Comparison of ENCODE assay signal across 8 cellular contexts in the genomic region with DNA sequence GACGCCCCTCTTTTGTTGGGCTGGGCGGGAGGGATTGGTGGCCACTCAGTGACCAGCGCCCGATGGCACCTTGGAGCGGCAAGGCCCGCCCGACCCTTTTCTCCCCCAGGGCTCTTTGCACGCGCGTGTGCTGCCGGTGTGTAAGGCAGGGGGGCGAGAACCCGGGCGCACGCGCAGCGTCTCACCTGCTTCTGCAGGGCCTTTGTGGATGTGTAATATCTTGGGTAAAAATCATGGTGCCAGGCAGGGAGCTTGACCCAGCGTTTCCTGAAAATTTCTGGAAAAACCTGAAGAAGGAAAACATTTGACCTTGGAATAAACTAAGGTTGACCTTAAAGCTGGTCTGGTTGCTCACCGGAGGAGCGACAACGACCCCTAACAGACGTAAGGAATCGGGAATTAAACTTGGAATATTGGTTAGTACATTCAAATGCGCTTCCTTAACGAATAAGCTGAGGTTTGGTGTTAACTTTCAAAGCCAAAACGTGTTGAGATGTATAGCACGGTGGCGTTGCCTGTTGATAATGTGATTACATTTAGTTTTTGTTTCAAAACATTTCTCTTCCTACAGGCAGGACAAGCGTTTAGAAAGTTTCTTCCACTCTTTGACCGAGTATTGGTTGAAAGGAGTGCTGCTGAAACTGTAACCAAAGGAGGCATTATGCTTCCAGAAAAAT. TPM values are rescaled to one million over a fixed set of nuclear protein-coding genes. Genes with fewer than 3 reads are reported as not detected.
DNase-seq lines count a peak whose midpoint lies in the region; ATAC-seq and TF ChIP-seq lines count a peak whose summit lies in the region.

No MANE protein-coding gene starts in this region.

- intact Hi-C loops in activated CD4-positive, alpha-beta memory T cell treated with anti-CD3 and anti-CD28 coated beads for 36 hours (cut with micrococcal nuclease), result loop anchor here (1.0 to 5.0 kb wide), 9 partner anchors 15 to 1333 kb away; a partner anchor contains a TSS
- intact Hi-C loops in psoas muscle (cut with DNase I), result loop anchor here in 1 of 2 donors (2.0 kb wide), 1 partner anchor 14 kb away; no protein-coding TSS in a partner anchor

- no peaks in the 10 kb centered on the region for H3K9me3 Mint-ChIP-seq in activated CD4-positive, alpha-beta memory T cell treated with anti-CD3 and anti-CD28 coated beads for 36 hours

- H3K36me3 Mint-ChIP-seq in activated CD4-positive, alpha-beta memory T cell treated with anti-CD3 and anti-CD28 coated beads for 36 hours, result peaks cover 78% of the 10 kb centered on the region

- no peaks in the 10 kb centered on the region for H3K27me3 Mint-ChIP-seq in activated CD4-positive, alpha-beta memory T cell treated with anti-CD3 and anti-CD28 coated beads for 36 hours

- CTCF ChIA-PET in activated CD4-positive, alpha-beta memory T cell treated with anti-CD3 and anti-CD28 coated beads for 36 hours (lab: Charles Lee), result interaction anchor here (0.8 to 1.7 kb wide), 4 partner anchors 12 to 212 kb away, joined by 3 to 6 read pairs (median 4); a partner anchor contains a TSS

- H3K9me3 ChIP-seq in psoas muscle, result no peaks in the 10 kb centered on the region

- peaks cover 36% of the 10 kb centered on the region for H3K36me3 ChIP-seq in ACC112 (ENCODE audit: insufficient read depth, low read length)
- H3K36me3 ChIP-seq in psoas muscle (ENCODE audit: insufficient read depth in 1 of 2, low read depth in 1 of 2), result peaks cover 9 to 71% of the 10 kb centered on the region in 2 donors

- peaks cover 41% of the 10 kb centered on the region for H3K4me1 ChIP-seq in ACC112 (ENCODE audit: control insufficient read depth, insufficient read depth, low read length, unreplicated experiment)
- peaks cover 49% of the 10 kb centered on the region for H3K4me1 ChIP-seq in psoas muscle

- peak overlapping the region; percentile 97 for H3K4me3 Mint-ChIP-seq in activated CD4-positive, alpha-beta memory T cell treated with anti-CD3 and anti-CD28 coated beads for 36 hours

- H3K79me2 ChIP-seq in ACC112 (ENCODE audit: control insufficient read depth, insufficient read depth, low read length, unreplicated experiment), result peaks cover 77% of the 10 kb centered on the region

- DNase-seq in activated CD4-positive, alpha-beta memory T cell treated with anti-CD3 and anti-CD28 coated beads for 36 hours, result no peak
- DNase-seq in foreskin melanocyte (peak; percentile 9), psoas muscle (no peak), left lobe of liver (ENCODE audit: low spot score) (no peak), NCI-H1048 (lab: John Stamatoyannopoulos, UW) (no peak)

- ATAC-seq in GM18519 (IDR thresholded peaks at IDR 0.05; ENCODE audit: low FRiP score, unreplicated experiment) (peak; percentile 1), HG03097 (IDR thresholded peaks at IDR 0.05; ENCODE audit: low FRiP score, unreplicated experiment) (peak; percentile 0), psoas muscle (peak; percentile 33 to 47 (median 36)), left lobe of liver (no peak)

- no peaks in the 10 kb centered on the region for H3K27me3 ChIP-seq in ACC112 (ENCODE audit: insufficient read depth, low read length)
- H3K27me3 ChIP-seq in psoas muscle (ENCODE audit: insufficient read depth in 3 of 3, low read length in 2 of 3), result no peaks in the 10 kb centered on the region

- 0% methylated on average over 26 to 30 of the region's 30 CpGs for WGBS in psoas muscle, 3 donors

- no peak for TF ChIP-seq CTCF in psoas muscle (IDR thresholded peaks at IDR 0.05)

- peak overlapping the region; percentile 99 for H3K4me3 ChIP-seq in ACC112 (ENCODE audit: low read depth, low read length)
- peak overlapping the region; percentile 89 for H3K4me3 ChIP-seq in psoas muscle

- peak overlapping the region; percentile 65 for H2AFZ ChIP-seq in ACC112 (ENCODE audit: low read length, unreplicated experiment)

- POLR2A ChIA-PET in activated CD4-positive, alpha-beta memory T cell treated with anti-CD3 and anti-CD28 coated beads for 36 hours (lab: Charles Lee), result interaction anchor here (1.0 to 7.6 kb wide), 9 partner anchors 8 to 573 kb away, joined by 3 to 76 read pairs (median 6); a partner anchor contains a TSS

- H3K4me1 Mint-ChIP-seq in activated CD4-positive, alpha-beta memory T cell treated with anti-CD3 and anti-CD28 coated beads for 36 hours (ENCODE audit: low read depth), result peaks cover 51% of the 10 kb centered on the region

- H3K27ac ChIP-seq in ACC112 (ENCODE audit: low read depth, low read length) (peak overlapping the region; percentile 73), psoas muscle (peak overlapping the region; percentile 97)

- peak overlapping the region; percentile 97 for H3K27ac Mint-ChIP-seq in activated CD4-positive, alpha-beta memory T cell treated with anti-CD3 and anti-CD28 coated beads for 36 hours

RNA-seq across cellular contexts. Expression of a gene that starts 0.5 kb away (rescaled TPM):
- total RNA-seq in activated CD4-positive, alpha-beta memory T cell treated with anti-CD3 and anti-CD28 coated beads for 36 hours, result 100 to 1,000 TPM; 282 to 283 TPM
- total RNA-seq in psoas muscle (100 to 1,000 TPM in 3 of 4 donors, 10 to 100 TPM in 1; 87.4 to 120 (median 112) TPM), left lobe of liver (91.6 TPM)
- 100 to 1,000 TPM; 155 to 304 (median 197) TPM for polyA plus RNA-seq in psoas muscle

RNA-seq across cellular contexts. Expression of a gene that starts 1.0 kb away (rescaled TPM):
- 100 to 1,000 TPM; 839 to 853 TPM for total RNA-seq in activated CD4-positive, alpha-beta memory T cell treated with anti-CD3 and anti-CD28 coated beads for 36 hours
- total RNA-seq in psoas muscle (100 to 1,000 TPM; 167 to 252 (median 192) TPM), left lobe of liver (239 TPM)
- 100 to 1,000 TPM; 188 to 468 (median 240) TPM for polyA plus RNA-seq in psoas muscle

RNA-seq across cellular contexts. Expression of a gene that starts 15.2 kb away (rescaled TPM):
- 10 to 100 TPM; 18.9 to 19.5 TPM for total RNA-seq in activated CD4-positive, alpha-beta memory T cell treated with anti-CD3 and anti-CD28 coated beads for 36 hours
- 10 to 100 TPM; 22.7 to 30.0 (median 29.0) TPM for total RNA-seq in psoas muscle
- polyA plus RNA-seq in psoas muscle, result 10 to 100 TPM; 27.5 to 57.6 (median 31.4) TPM
- 5.8 TPM for total RNA-seq in left lobe of liver

RNA-seq across cellular contexts. Expression of a gene that starts 47.3 kb away (rescaled TPM):
- 10 to 100 TPM; 21.5 TPM for total RNA-seq in activated CD4-positive, alpha-beta memory T cell treated with anti-CD3 and anti-CD28 coated beads for 36 hours
- total RNA-seq in psoas muscle (10 to 100 TPM in 3 of 4 donors, 1 to 10 TPM in 1; 9.9 to 20.2 (median 18.5) TPM), left lobe of liver (11.4 TPM)
- polyA plus RNA-seq in psoas muscle, result 10 to 100 TPM; 11.9 to 16.4 (median 14.5) TPM
